Comparison of ENCODE assay signal across 25 cellular contexts in genomic region chr20:57330998-57331397, GRCh38. TPM values are rescaled to one million over a fixed set of nuclear protein-coding genes. Genes with fewer than 3 reads are reported as not detected.
A peak's percentile ranks its signal among the peaks of the same experiment; 100 is the strongest.
DNase-seq lines count a peak whose midpoint lies in the region; ATAC-seq and TF ChIP-seq lines count a peak whose summit lies in the region.
"Had no signal": no experiment of that assay in that cellular context is flagged by ENCODE, and none has a peak within 500 bp of the region (broad histone marks: within the 10 kb centered on the region; RNA-seq: fewer than 3 reads in every experiment).

No MANE protein-coding gene starts in this region.

- TF ChIP-seq CTCF in NB4 (IDR thresholded peaks at IDR 0.05; ENCODE audit: low read depth, low read length) (no peak), fibroblast of pulmonary artery (IDR thresholded peaks at IDR 0.05; ENCODE audit: low read length, missing control alignments) (no peak)

- no peak for TF ChIP-seq POLR2A in NB4 (IDR thresholded peaks at IDR 0.05; ENCODE audit: extremely low read depth, insufficient read length)

- no peak overlapping the region for H3K4me3 ChIP-seq in NB4 (ENCODE audit: low read depth, low read length)
- H3K4me3 ChIP-seq in fibroblast of pulmonary artery (replicated peaks; ENCODE audit: low read depth, low read length): no peak overlapping the region
- H3K4me3 ChIP-seq: prostate gland had no signal

- DNase-seq in GM03348 (ENCODE audit: low spot score) (peak; percentile 39), NB4 (ENCODE audit: low read depth) (peak; percentile 62), fibroblast of pulmonary artery (ENCODE audit: low read depth) (peak; percentile 15), renal cortical epithelial cell (ENCODE audit: low read depth) (peak; percentile 26), CD1c-positive myeloid dendritic cell (ENCODE audit: extremely low spot score) (no peak)
- no peak for DNase-seq in activated effector memory CD4-positive, alpha-beta T cell treated with anti-CD3 and anti-CD28 coated beads, Interleukin-2, amount 50 U/mL, for 16 hours
- DNase-seq: activated CD4-positive, alpha-beta T cell treated with anti-CD3 and anti-CD28 coated beads for 48 hours; activated naive CD8-positive, alpha-beta T cell treated with anti-CD3 and anti-CD28 coated beads, Interleukin-2, amount 50 U/mL, for 24 hours; COR-L47; dermis blood vessel endothelial cell; NCI-H1694; NCI-H2171 treated with DMSO at 0.1 percent for 48 hours; PC-3; SHP77 treated with DMSO at 0.1 percent for 48 hours; small intestine; stimulated activated naive CD4-positive, alpha-beta T cell treated with Interleukin-2 at 50 U/mL for 16 hours had no signal

- ATAC-seq in GM19452 (IDR thresholded peaks at IDR 0.05; ENCODE audit: unreplicated experiment) (no peak), HG03378 (IDR thresholded peaks at IDR 0.05; ENCODE audit: unreplicated experiment) (no peak)
- ATAC-seq: activated naive CD8-positive, alpha-beta T cell treated with anti-CD3 and anti-CD28 coated beads, Interleukin-2, amount 50 U/mL, for 24 hours; HCT116; PC-3 had no signal

RNA-seq across cellular contexts. Expression of gene SPO11, which starts 1.4 kb away (rescaled TPM):
- total RNA-seq in renal cortical epithelial cell: not detected in 2 replicates
- total RNA-seq: activated T-helper 2 cell treated with anti-CD3 and anti-CD28 coated beads, Interferon-gamma antibody, Interleukin-2, Interleukin-4, amounts not matched to agents 10 μg/mL and 5 μg/mL and 100 μg/mL, durations not matched to agents 14 hours and 24 hours and 36 hours; Daoy; dermis blood vessel endothelial cell; endothelial cell of umbilical vein; mucosa of gallbladder; PC-3; T-helper 1 cell treated with Interleukin-12 subunit alpha and Interleukin-12 subunit beta and Interleukin-4 antibody, amounts not matched to agents 30 ng/mL and 1 ng/mL, for 36 hours had no signal

RNA-seq across cellular contexts. Expression of gene RAE1, which starts 20.1 kb away (rescaled TPM):
- total RNA-seq in renal cortical epithelial cell: 22.4 and 61.1 TPM in 2 replicates

Comparison
In these comparisons a context has a peak if more than half of its experiments do, and no peak if none do; other contexts are left out.
1. DNase-seq: peak in GM03348 (single experiment), NB4 (single experiment), fibroblast of pulmonary artery (single experiment) and renal cortical epithelial cell (single experiment); none in CD1c-positive myeloid dendritic cell (single experiment) and activated effector memory CD4-positive, alpha-beta T cell treated with anti-CD3 and anti-CD28 coated beads, Interleukin-2, amount 50 U/mL, for 16 hours (single experiment).